Comparison of ENCODE assay signal across 2 cellular contexts in the genomic region with DNA sequence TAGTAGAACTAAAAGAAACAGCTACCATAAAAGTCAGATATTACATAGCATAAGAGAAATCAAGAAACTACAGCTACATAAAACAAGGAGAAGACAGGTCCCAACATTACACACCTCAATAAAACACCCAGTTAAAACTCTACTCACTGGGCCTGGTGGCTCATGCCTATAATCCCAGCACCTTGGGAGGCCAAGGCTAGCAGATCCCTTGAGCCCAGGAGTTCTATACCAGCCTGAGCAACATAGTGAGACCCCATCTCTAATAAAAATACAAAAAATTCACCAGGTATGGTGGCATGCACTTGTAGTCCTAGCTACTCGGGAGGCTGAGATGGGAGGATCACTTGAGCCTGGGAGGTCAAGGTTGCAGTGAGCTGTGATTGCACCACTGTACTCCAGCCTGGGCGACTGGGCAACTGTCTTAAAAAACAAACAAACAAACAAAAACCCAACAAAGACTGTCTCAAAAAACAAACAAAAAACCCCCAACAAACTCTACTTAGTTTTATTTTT.
TF ChIP-seq lines count a peak whose summit lies in the region.

No MANE protein-coding gene starts in this region.

TF ChIP-seq in HepG2, 621 proteins besides CTCF, POLR2A, EP300 and RAD21:
- TF ChIP-seq RCOR2 (CRISPR knock-in tag; IDR thresholded peaks at IDR 0.05): 0 out of 2 replicates have a peak, but pooled peaks have one; percentile 27
- no peak for TF ChIP-seq PHF5A (CRISPR knock-in tag; IDR thresholded peaks at IDR 0.05; ENCODE audit: low read depth, unreplicated experiment)
- TF ChIP-seq RBAK (CRISPR knock-in tag; IDR thresholded peaks at IDR 0.05): no peak
- TF ChIP-seq POGZ (CRISPR knock-in tag; IDR thresholded peaks at IDR 0.05): 0 out of 2 replicates have a peak, but pooled peaks have one; percentile 28
- TF ChIP-seq SAFB2 (CRISPR knock-in tag; IDR thresholded peaks at IDR 0.05; ENCODE audit: borderline replicate concordance, low read depth): no peak
- TF ChIP-seq FOXP1 (IDR thresholded peaks at IDR 0.05): no peak
- TF ChIP-seq FOXP1 (CRISPR knock-in tag; IDR thresholded peaks at IDR 0.05): 0 out of 2 replicates have a peak, but pooled peaks have one; percentile 8
- TF ChIP-seq, protein P1, sequence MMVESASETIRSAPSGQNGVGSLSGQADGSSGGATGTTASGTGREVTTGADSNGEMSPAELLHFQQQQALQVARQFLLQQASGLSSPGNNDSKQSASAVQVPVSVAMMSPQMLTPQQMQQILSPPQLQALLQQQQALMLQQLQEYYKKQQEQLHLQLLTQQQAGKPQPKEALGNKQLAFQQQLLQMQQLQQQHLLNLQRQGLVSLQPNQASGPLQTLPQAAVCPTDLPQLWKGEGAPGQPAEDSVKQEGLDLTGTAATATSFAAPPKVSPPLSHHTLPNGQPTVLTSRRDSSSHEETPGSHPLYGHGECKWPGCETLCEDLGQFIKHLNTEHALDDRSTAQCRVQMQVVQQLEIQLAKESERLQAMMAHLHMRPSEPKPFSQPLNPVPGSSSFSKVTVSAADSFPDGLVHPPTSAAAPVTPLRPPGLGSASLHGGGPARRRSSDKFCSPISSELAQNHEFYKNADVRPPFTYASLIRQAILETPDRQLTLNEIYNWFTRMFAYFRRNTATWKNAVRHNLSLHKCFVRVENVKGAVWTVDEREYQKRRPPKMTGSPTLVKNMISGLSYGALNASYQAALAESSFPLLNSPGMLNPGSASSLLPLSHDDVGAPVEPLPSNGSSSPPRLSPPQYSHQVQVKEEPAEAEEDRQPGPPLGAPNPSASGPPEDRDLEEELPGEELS (CRISPR knock-in tag; IDR thresholded peaks at IDR 0.05): peak; percentile 20; the same call in 1 of the 2 replicates
- TF ChIP-seq NR2F6 (IDR thresholded peaks at IDR 0.05): no peak
- peak; percentile 26; the same call in 1 of the 2 replicates for TF ChIP-seq NR2F6 (CRISPR knock-in tag; IDR thresholded peaks at IDR 0.05)
- peak; percentile 94 for TF ChIP-seq ZNF460 (CRISPR knock-in tag; IDR thresholded peaks at IDR 0.05; ENCODE audit: borderline replicate concordance)
- TF ChIP-seq, protein P2, sequence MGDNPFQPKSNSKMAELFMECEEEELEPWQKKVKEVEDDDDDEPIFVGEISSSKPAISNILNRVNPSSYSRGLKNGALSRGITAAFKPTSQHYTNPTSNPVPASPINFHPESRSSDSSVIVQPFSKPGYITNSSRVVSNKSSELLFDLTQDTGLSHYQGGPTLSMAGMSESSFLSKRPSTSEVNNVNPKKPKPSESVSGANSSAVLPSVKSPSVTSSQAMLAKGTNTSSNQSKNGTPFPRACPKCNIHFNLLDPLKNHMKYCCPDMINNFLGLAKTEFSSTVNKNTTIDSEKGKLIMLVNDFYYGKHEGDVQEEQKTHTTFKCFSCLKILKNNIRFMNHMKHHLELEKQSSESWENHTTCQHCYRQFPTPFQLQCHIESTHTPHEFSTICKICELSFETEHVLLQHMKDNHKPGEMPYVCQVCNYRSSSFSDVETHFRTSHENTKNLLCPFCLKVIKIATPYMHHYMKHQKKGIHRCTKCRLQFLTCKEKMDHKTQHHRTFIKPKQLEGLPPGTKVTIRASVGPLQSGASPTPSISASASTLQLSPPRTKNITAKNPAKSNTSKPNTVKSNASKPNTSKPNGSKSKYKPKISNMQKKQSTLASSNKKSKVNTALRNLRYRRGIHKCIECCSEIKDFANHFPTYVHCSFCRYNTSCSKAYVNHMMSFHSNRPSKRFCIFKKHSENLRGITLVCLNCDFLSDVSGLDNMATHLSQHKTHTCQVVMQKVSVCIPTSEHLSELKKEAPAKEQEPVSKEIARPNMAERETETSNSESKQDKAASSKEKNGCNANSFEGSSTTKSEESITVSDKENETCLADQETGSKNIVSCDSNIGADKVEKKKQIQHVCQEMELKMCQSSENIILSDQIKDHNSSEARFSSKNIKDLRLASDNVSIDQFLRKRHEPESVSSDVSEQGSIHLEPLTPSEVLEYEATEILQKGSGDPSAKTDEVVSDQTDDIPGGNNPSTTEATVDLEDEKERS (CRISPR knock-in tag; IDR thresholded peaks at IDR 0.05): 0 out of 2 replicates have a peak, but pooled peaks have one; percentile 29
- no peak for TF ChIP-seq ZNF614 (CRISPR knock-in tag; IDR thresholded peaks at IDR 0.05; ENCODE audit: borderline replicate concordance)
- TF ChIP-seq ZMYM3 (CRISPR knock-in tag; IDR thresholded peaks at IDR 0.05): peak; percentile 72; the same call in 1 of the 2 replicates
- peak; percentile 97 for TF ChIP-seq ZNF770 (CRISPR knock-in tag; IDR thresholded peaks at IDR 0.05)
TF ChIP-seq in HepG2: peak in this region for 9.

TF ChIP-seq in WTC11, 78 proteins besides CTCF, POLR2A, EP300 and RAD21:
- no peak for TF ChIP-seq ZMAT4 (CRISPR knock-in tag; IDR thresholded peaks at IDR 0.05)
TF ChIP-seq in WTC11: peak in this region for 0.
